In the genomic region with DNA sequence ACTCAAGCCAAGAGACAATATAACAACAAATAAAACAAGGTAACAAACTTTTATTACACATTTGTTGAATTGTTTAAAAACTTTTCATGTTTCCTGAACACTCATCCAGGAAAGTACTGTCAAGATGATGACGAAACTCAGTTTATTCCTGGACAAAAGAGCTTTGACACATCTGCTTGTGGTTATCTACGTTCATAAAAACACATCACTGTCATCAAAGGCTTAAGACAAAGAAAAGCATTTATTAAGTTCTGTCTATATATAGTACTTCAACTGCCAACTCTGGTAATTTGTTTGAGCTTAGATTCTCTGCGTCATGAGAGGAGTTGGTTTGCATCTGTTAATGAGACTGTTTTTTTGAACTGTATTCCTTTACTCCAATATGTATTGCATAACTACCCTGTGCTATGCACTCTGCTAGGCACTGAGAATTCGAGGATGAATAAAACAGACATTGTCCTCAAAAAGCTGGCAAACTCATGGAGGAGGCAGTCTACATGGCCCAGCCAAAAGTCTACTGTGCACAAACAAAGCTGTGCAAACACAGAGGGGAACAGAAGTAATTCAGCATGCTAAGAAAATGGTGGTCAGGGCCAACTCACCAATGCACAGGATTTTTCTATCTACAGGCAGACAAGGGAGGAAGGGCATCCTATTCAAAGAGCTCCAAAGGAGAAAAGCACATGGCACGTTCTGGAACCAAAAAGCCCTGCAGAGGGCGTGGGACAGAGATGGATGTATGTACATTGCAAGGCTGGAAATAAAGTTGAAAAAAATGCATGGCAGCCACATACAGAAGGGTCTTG, we compare ENCODE assay signal across 1 cellular context.
TF ChIP-seq lines count a peak whose summit lies in the region.

No MANE protein-coding gene starts in this region.

TF ChIP-seq in K562, 482 proteins besides CTCF, POLR2A, EP300 and RAD21 (continued from another document and continues in another):
- TF ChIP-seq, protein P1, sequence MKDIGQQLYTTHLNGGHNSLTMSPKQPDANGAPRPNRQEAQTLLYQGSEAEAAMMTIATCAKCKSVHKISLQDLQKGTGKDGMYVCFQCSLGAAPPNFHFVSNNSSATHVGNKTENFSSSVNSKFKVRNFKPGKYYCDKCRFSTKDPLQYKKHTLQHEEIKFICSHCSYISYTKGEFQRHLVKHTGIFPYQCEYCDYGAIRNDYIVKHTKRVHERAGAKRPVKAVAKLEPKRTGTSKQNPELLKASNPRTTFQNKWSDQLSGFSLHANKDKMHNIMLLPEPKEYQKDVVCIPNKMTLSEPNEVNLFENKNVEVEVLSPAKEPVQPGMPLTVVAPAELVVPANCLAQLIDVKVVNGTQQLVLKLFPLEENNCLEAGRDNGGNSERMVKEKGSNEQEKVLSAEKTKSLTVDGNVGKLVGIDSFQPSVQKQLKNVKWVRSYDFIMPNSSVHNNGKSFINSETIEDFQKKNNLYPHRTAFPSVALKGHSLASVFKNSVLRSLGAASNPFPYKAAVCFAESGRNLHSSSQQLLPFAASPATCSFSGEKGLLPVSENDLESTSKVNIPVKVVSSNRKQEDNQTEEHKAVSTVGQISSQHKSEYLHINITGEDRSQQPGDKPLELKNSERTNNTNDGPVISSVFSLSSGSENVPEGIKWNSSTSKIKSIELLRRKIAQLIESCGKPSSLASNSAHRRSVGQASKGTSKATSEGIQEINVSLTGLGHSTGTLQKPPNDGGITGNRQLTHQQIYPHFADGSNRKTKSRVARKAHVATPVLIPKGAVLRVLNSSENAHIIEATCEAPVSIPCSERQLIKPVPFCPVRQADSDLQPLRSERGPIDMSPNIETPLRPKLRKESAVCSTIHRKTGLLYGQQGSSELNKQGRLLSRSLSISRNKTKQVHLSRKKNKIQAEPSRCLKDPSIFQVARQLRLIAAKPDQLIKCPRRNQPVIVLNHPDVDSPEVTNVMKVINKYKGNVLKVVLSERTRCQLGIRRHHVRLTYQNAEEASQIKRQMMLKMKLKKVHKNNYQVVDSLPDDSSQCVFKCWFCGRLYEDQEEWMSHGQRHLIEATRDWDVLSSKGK (CRISPR knock-in tag; IDR thresholded peaks at IDR 0.05), result no peak
- TF ChIP-seq, protein P2, sequence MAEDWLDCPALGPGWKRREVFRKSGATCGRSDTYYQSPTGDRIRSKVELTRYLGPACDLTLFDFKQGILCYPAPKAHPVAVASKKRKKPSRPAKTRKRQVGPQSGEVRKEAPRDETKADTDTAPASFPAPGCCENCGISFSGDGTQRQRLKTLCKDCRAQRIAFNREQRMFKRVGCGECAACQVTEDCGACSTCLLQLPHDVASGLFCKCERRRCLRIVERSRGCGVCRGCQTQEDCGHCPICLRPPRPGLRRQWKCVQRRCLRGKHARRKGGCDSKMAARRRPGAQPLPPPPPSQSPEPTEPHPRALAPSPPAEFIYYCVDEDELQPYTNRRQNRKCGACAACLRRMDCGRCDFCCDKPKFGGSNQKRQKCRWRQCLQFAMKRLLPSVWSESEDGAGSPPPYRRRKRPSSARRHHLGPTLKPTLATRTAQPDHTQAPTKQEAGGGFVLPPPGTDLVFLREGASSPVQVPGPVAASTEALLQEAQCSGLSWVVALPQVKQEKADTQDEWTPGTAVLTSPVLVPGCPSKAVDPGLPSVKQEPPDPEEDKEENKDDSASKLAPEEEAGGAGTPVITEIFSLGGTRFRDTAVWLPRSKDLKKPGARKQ (CRISPR knock-in tag; IDR thresholded peaks at IDR 0.05), result no peak
- TF ChIP-seq FOXK1 (CRISPR knock-in tag; IDR thresholded peaks at IDR 0.05; ENCODE audit: borderline replicate concordance) (no peak), CHCHD3 (CRISPR knock-in tag; IDR thresholded peaks at IDR 0.05) (no peak), CREM (IDR thresholded peaks at IDR 0.05; ENCODE audit: low read depth) (no peak), RAD51 (IDR thresholded peaks at IDR 0.05; ENCODE audit: borderline replicate concordance, low read depth) (no peak), TAF15 (IDR thresholded peaks at IDR 0.05; ENCODE audit: low read depth, low read length) (no peak), NR3C1 (CRISPR knock-in tag; IDR thresholded peaks at IDR 0.05) (no peak), NELFE (IDR thresholded peaks at IDR 0.05; ENCODE audit: insufficient read depth, insufficient read length) (no peak), NCOA4 (IDR thresholded peaks at IDR 0.05; ENCODE audit: partially characterized antibody) (no peak), BRCA1 (IDR thresholded peaks at IDR 0.05) (no peak), BRCA1 (CRISPR knock-in tag; IDR thresholded peaks at IDR 0.05) (no peak), TCF3 (CRISPR knock-in tag; IDR thresholded peaks at IDR 0.05) (peak; percentile 22; the same call in 1 of the 2 replicates), MAFK (IDR thresholded peaks at IDR 0.05; ENCODE audit: low read length) (no peak), ZNF217 (CRISPR knock-in tag; IDR thresholded peaks at IDR 0.05) (no peak), CEBPG (CRISPR knock-in tag; IDR thresholded peaks at IDR 0.05) (no peak), CEBPG (tag; conservative IDR thresholded peaks at IDR 0.05 in 1 of 2, IDR thresholded peaks at IDR 0.05 in 1 of 2) (peak in 1 of 2 experiments; percentile 62; a peak in 2 of 4 replicates), IFI16 (CRISPR knock-in tag; IDR thresholded peaks at IDR 0.05) (no peak), NBN (IDR thresholded peaks at IDR 0.05; ENCODE audit: low read depth) (no peak), ZNF695 (CRISPR knock-in tag; IDR thresholded peaks at IDR 0.05) (no peak), ZNF263 (CRISPR knock-in tag; IDR thresholded peaks at IDR 0.05; ENCODE audit: borderline replicate concordance) (no peak), ZNF384 (IDR thresholded peaks at IDR 0.05; ENCODE audit: low read depth, low read length) (peak; percentile 64), XRCC3 (IDR thresholded peaks at IDR 0.05) (no peak), COPS2 (conservative IDR thresholded peaks at IDR 0.05) (no peak), CEBPB (tag; IDR thresholded peaks at IDR 0.05) (peak; percentile 58), NFE2 (IDR thresholded peaks at IDR 0.05; ENCODE audit: low read depth) (no peak), SREBF2 (CRISPR knock-in tag; IDR thresholded peaks at IDR 0.05) (no peak), KDM1A (IDR thresholded peaks at IDR 0.05) (no peak), GATAD2A (IDR thresholded peaks at IDR 0.05) (no peak), ELF2 (CRISPR knock-in tag; IDR thresholded peaks at IDR 0.05) (no peak), ZFPM2 (CRISPR knock-in tag; IDR thresholded peaks at IDR 0.05) (no peak), EHMT2 (IDR thresholded peaks at IDR 0.05) (no peak), POLR2AphosphoS5 (IDR thresholded peaks at IDR 0.05; ENCODE audit: control insufficient read depth, insufficient read depth, low read depth, low read length) (no peak), L3MBTL2 (IDR thresholded peaks at IDR 0.05) (peak; percentile 51; the same call in 1 of the 2 replicates), MEF2A (IDR thresholded peaks at IDR 0.05; ENCODE audit: control insufficient read depth, low read depth, low read length) (peak; percentile 8; the same call in 1 of the 2 replicates), MAFG (tag; conservative IDR thresholded peaks at IDR 0.05) (no peak), PYGO2 (tag; IDR thresholded peaks at IDR 0.05) (no peak)
- TF ChIP-seq, protein P3, sequence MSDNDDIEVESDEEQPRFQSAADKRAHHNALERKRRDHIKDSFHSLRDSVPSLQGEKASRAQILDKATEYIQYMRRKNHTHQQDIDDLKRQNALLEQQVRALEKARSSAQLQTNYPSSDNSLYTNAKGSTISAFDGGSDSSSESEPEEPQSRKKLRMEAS (CRISPR knock-in tag; IDR thresholded peaks at IDR 0.05), result peak; percentile 48; the same call in 1 of the 2 replicates
- TF ChIP-seq, protein P4, sequence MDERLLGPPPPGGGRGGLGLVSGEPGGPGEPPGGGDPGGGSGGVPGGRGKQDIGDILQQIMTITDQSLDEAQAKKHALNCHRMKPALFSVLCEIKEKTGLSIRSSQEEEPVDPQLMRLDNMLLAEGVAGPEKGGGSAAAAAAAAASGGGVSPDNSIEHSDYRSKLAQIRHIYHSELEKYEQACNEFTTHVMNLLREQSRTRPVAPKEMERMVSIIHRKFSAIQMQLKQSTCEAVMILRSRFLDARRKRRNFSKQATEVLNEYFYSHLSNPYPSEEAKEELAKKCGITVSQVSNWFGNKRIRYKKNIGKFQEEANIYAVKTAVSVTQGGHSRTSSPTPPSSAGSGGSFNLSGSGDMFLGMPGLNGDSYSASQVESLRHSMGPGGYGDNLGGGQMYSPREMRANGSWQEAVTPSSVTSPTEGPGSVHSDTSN (CRISPR knock-in tag; IDR thresholded peaks at IDR 0.05; ENCODE audit: low read depth), result no peak
- TF ChIP-seq, protein P4 (tag; conservative IDR thresholded peaks at IDR 0.05; ENCODE audit: low read depth), result 0 out of 2 replicates have a peak, but pooled peaks have one; percentile 18
- TF ChIP-seq, protein P5, sequence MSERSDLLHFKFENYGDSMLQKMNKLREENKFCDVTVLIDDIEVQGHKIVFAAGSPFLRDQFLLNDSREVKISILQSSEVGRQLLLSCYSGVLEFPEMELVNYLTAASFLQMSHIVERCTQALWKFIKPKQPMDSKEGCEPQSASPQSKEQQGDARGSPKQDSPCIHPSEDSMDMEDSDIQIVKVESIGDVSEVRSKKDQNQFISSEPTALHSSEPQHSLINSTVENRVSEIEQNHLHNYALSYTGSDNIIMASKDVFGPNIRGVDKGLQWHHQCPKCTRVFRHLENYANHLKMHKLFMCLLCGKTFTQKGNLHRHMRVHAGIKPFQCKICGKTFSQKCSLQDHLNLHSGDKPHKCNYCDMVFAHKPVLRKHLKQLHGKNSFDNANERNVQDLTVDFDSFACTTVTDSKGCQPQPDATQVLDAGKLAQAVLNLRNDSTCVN (CRISPR knock-in tag; IDR thresholded peaks at IDR 0.05), result no peak
- TF ChIP-seq, protein P6, sequence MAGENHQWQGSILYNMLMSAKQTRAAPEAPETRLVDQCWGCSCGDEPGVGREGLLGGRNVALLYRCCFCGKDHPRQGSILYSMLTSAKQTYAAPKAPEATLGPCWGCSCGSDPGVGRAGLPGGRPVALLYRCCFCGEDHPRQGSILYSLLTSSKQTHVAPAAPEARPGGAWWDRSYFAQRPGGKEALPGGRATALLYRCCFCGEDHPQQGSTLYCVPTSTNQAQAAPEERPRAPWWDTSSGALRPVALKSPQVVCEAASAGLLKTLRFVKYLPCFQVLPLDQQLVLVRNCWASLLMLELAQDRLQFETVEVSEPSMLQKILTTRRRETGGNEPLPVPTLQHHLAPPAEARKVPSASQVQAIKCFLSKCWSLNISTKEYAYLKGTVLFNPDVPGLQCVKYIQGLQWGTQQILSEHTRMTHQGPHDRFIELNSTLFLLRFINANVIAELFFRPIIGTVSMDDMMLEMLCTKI (IDR thresholded peaks at IDR 0.05; ENCODE audit: partially characterized antibody), result no peak
- TF ChIP-seq, protein P7, sequence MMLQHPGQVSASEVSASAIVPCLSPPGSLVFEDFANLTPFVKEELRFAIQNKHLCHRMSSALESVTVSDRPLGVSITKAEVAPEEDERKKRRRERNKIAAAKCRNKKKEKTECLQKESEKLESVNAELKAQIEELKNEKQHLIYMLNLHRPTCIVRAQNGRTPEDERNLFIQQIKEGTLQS (IDR thresholded peaks at IDR 0.05), result peak; percentile 24; the same call in 1 of the 2 replicates
- TF ChIP-seq, protein P7 (CRISPR knock-in tag; conservative IDR thresholded peaks at IDR 0.05), result no peak
- TF ChIP-seq, protein P8, sequence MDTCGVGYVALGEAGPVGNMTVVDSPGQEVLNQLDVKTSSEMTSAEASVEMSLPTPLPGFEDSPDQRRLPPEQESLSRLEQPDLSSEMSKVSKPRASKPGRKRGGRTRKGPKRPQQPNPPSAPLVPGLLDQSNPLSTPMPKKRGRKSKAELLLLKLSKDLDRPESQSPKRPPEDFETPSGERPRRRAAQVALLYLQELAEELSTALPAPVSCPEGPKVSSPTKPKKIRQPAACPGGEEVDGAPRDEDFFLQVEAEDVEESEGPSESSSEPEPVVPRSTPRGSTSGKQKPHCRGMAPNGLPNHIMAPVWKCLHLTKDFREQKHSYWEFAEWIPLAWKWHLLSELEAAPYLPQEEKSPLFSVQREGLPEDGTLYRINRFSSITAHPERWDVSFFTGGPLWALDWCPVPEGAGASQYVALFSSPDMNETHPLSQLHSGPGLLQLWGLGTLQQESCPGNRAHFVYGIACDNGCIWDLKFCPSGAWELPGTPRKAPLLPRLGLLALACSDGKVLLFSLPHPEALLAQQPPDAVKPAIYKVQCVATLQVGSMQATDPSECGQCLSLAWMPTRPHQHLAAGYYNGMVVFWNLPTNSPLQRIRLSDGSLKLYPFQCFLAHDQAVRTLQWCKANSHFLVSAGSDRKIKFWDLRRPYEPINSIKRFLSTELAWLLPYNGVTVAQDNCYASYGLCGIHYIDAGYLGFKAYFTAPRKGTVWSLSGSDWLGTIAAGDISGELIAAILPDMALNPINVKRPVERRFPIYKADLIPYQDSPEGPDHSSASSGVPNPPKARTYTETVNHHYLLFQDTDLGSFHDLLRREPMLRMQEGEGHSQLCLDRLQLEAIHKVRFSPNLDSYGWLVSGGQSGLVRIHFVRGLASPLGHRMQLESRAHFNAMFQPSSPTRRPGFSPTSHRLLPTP (IDR thresholded peaks at IDR 0.05; ENCODE audit: borderline replicate concordance, extremely low read depth, insufficient read length), result no peak
- TF ChIP-seq, protein P9, sequence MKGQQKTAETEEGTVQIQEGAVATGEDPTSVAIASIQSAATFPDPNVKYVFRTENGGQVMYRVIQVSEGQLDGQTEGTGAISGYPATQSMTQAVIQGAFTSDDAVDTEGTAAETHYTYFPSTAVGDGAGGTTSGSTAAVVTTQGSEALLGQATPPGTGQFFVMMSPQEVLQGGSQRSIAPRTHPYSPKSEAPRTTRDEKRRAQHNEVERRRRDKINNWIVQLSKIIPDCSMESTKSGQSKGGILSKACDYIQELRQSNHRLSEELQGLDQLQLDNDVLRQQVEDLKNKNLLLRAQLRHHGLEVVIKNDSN (CRISPR knock-in tag; IDR thresholded peaks at IDR 0.05), result no peak
